In genomic region chr4:38011484-38012162, GRCh38 we compare ENCODE assay signal across 23 cellular contexts. TPM values are rescaled to one million over a fixed set of nuclear protein-coding genes. Genes with fewer than 3 reads are reported as not detected.
DNase-seq lines count a peak whose midpoint lies in the region; ATAC-seq, FAIRE-seq and TF ChIP-seq lines count a peak whose summit lies in the region.
"Had no signal": no experiment of that assay in that cellular context is flagged by ENCODE, and none has a peak within 500 bp of the region (broad histone marks: within the 10 kb centered on the region; RNA-seq: fewer than 3 reads in every experiment).

No MANE protein-coding gene starts in this region.

- peaks cover 5% of the 10 kb centered on the region for H3K9me1 ChIP-seq in keratinocyte (ENCODE audit: control insufficient read depth, extremely low read depth, insufficient read depth, low read length)

- H3K79me2 ChIP-seq in OCI-LY1 (ENCODE audit: insufficient read depth, low read length): peaks cover 72% of the 10 kb centered on the region
- H3K79me2 ChIP-seq in keratinocyte (ENCODE audit: control insufficient read depth, insufficient read depth, low read length): no peaks in the 10 kb centered on the region

- no peak for DNase-seq in activated T-cell treated with anti-CD3 and anti-CD28 coated beads, Interleukin-2, amount 50 U/mL, for 4 hours
- no peak for DNase-seq in activated T-cell treated with anti-CD3 and anti-CD28 coated beads for 4 hours
- no peak for DNase-seq in keratinocyte (ENCODE audit: low read depth, low spot score)
- no peak for DNase-seq in sigmoid colon
- DNase-seq in DMS79 (lab: John Stamatoyannopoulos, UW): no peak
- no peak for DNase-seq in HT-29 (ENCODE audit: low spot score)
- DNase-seq: CD4-positive, alpha-beta memory T cell; DMS153; KG1; MV-4-11; NCI-H1694 treated with DMSO at 0.1 percent for 48 hours; NCI-H2227 treated with DMSO at 0.1 percent for 48 hours; NCI-H510A treated with DMSO at 0.1 percent for 48 hours; NCI-H82; SHP77 had no signal

- dilution Hi-C loops in keratinocyte (cut with MboI; ENCODE audit: extremely low pct_ligation_motif_present, low sequenced_read_pairs): no loop called here

- TF ChIP-seq EP300 in sigmoid colon (IDR thresholded peaks at IDR 0.05): no peak

- H3K27me3 Mint-ChIP-seq in activated T-cell treated with anti-CD3 and anti-CD28 coated beads, Interleukin-2, amount 50 U/mL, for 4 hours (ENCODE audit: low read depth): no peaks in the 10 kb centered on the region
- H3K27me3 Mint-ChIP-seq: CD4-positive, alpha-beta memory T cell had no signal

- no peak overlapping the region for H2AFZ ChIP-seq in OCI-LY1 (ENCODE audit: low read length)
- H2AFZ ChIP-seq in keratinocyte (ENCODE audit: control insufficient read depth, low read length): no peak overlapping the region

- H3K4me3 ChIP-seq in OCI-LY1 (ENCODE audit: low read depth, low read length, poor library complexity, severe bottlenecking) (no peak overlapping the region), keratinocyte (ENCODE audit: control insufficient read depth in 2 of 3, extremely low read depth in 1 of 3, insufficient read depth in 2 of 3, low read depth in 1 of 3, low read length in 3 of 3) (no peak overlapping the region), sigmoid colon (no peak overlapping the region)
- H3K4me3 ChIP-seq: A549, BLaER1 had no signal

- peaks cover 21% of the 10 kb centered on the region for H3K4me1 Mint-ChIP-seq in activated T-cell treated with anti-CD3 and anti-CD28 coated beads, Interleukin-2, amount 50 U/mL, for 4 hours (ENCODE audit: low read depth)

- peak; percentile 49 for FAIRE-seq in keratinocyte (lab: Jason Lieb, UNC)
- FAIRE-seq: A549, GM12891, HepG2 had no signal

- peak; percentile 55 to 65 for ATAC-seq in activated T-cell treated with anti-CD3 and anti-CD28 coated beads, Interleukin-2, amount 50 U/mL, for 4 hours
- no peak for ATAC-seq in HG03442 (IDR thresholded peaks at IDR 0.05; ENCODE audit: unreplicated experiment)
- ATAC-seq: A549, HepG2 had no signal

- H3F3A ChIP-seq in OCI-LY1 (ENCODE audit: insufficient read depth, low read length): no peaks in the 10 kb centered on the region

- peaks cover 47% of the 10 kb centered on the region for H3K4me1 ChIP-seq in OCI-LY1 (ENCODE audit: insufficient read depth, low read length, severe bottlenecking)
- no peaks in the 10 kb centered on the region for H3K4me1 ChIP-seq in keratinocyte (ENCODE audit: control insufficient read depth, extremely low read depth, insufficient read depth, low read length)
- H3K4me1 ChIP-seq in sigmoid colon: peaks cover 0 to 94% (median 83%) of the 10 kb centered on the region in 4 donors
- H3K4me1 ChIP-seq: A549, BLaER1 had no signal

- H3K9ac ChIP-seq in OCI-LY1 (ENCODE audit: low read length) (no peak overlapping the region), keratinocyte (ENCODE audit: control insufficient read depth, extremely low read depth, insufficient read depth, low read length) (no peak overlapping the region)
- H3K9ac ChIP-seq: BLaER1 had no signal

- H3K9me3 Mint-ChIP-seq in activated T-cell treated with anti-CD3 and anti-CD28 coated beads, Interleukin-2, amount 50 U/mL, for 4 hours: no peaks in the 10 kb centered on the region
- H3K9me3 Mint-ChIP-seq: CD4-positive, alpha-beta memory T cell had no signal

- H3K4me2 ChIP-seq in OCI-LY1 (ENCODE audit: low read length): no peak overlapping the region
- H3K4me2 ChIP-seq in keratinocyte (ENCODE audit: control insufficient read depth, extremely low read depth, insufficient read depth, low read depth, low read length): no peak overlapping the region
- H3K4me2 ChIP-seq: A549, BLaER1 had no signal

- TF ChIP-seq CTCF in OCI-LY1 (IDR thresholded peaks at IDR 0.05; ENCODE audit: low read length): no peak
- TF ChIP-seq CTCF in keratinocyte (optimal IDR thresholded peaks at IDR 0.05 in 1 of 3, IDR thresholded peaks at IDR 0.05 in 1 of 3, conservative IDR thresholded peaks at IDR 0.05 in 1 of 3; ENCODE audit: extremely low read depth in 1 of 3, insufficient read depth in 2 of 3, low read length in 3 of 3): no peak
- TF ChIP-seq CTCF in sigmoid colon (IDR thresholded peaks at IDR 0.05): no peak

- peaks cover 32% of the 10 kb centered on the region for H3K36me3 ChIP-seq in OCI-LY1 (ENCODE audit: insufficient read depth, low read length)
- H3K36me3 ChIP-seq in keratinocyte (ENCODE audit: control insufficient read depth in 2 of 2, extremely low read depth in 1 of 2, insufficient read depth in 2 of 2, low read length in 2 of 2): peaks cover 0 to 4% of the 10 kb centered on the region in 2 experiments
- peaks cover 0 to 8% (median 0%) of the 10 kb centered on the region in 4 donors for H3K36me3 ChIP-seq in sigmoid colon

- WGBS in sigmoid colon, 2 donors: 47 to 74% methylated on average over 3 of the region's 3 CpGs

- TF ChIP-seq POLR2A in sigmoid colon (IDR thresholded peaks at IDR 0.05): no peak

- H3K27ac ChIP-seq in OCI-LY1 (ENCODE audit: low read depth, low read length, poor library complexity, severe bottlenecking): peak overlapping the region; percentile 9
- H3K27ac ChIP-seq in keratinocyte (ENCODE audit: control insufficient read depth, insufficient read depth, low read length): no peak overlapping the region
- peak overlapping the region in 3 of 4 donors; percentile 46 to 83 (median 76) for H3K27ac ChIP-seq in sigmoid colon
- H3K27ac ChIP-seq: A549, BLaER1 had no signal

- intact Hi-C loops in sigmoid colon (cut with DNase I): no loop called here

- no peaks in the 10 kb centered on the region for H3K9me3 ChIP-seq in OCI-LY1 (ENCODE audit: low read length)
- no peaks in the 10 kb centered on the region for H3K9me3 ChIP-seq in keratinocyte (ENCODE audit: control insufficient read depth, low read depth, low read length)
- H3K9me3 ChIP-seq in sigmoid colon: no peaks in the 10 kb centered on the region
- H3K9me3 ChIP-seq: A549, BLaER1 had no signal

- H3K36me3 Mint-ChIP-seq in activated T-cell treated with anti-CD3 and anti-CD28 coated beads, Interleukin-2, amount 50 U/mL, for 4 hours (ENCODE audit: insufficient read depth): peaks cover 7% of the 10 kb centered on the region

- H3K9me2 ChIP-seq in OCI-LY1 (ENCODE audit: low read depth, low read length): no peaks in the 10 kb centered on the region

- H4K20me1 ChIP-seq in OCI-LY1 (ENCODE audit: insufficient read depth, low read length) (no peaks in the 10 kb centered on the region), keratinocyte (ENCODE audit: control insufficient read depth, extremely low read depth, insufficient read depth, low read length) (no peaks in the 10 kb centered on the region)

- H3K4me3 Mint-ChIP-seq in activated T-cell treated with anti-CD3 and anti-CD28 coated beads, Interleukin-2, amount 50 U/mL, for 4 hours: no peak overlapping the region
- H3K4me3 Mint-ChIP-seq: CD4-positive, alpha-beta memory T cell had no signal

- H3K27me3 ChIP-seq in OCI-LY1 (ENCODE audit: insufficient read depth, low read length) (no peaks in the 10 kb centered on the region), keratinocyte (ENCODE audit: control insufficient read depth, extremely low read depth, insufficient read depth, low read length) (no peaks in the 10 kb centered on the region), sigmoid colon (no peaks in the 10 kb centered on the region)
- H3K27me3 ChIP-seq: BLaER1 had no signal

RNA-seq across cellular contexts. Expression of gene PTTG2, which starts 51.4 kb away (rescaled TPM):
- not detected for total RNA-seq in activated T-cell treated with anti-CD3 and anti-CD28 coated beads, Interleukin-2, amount 50 U/mL, for 4 hours
- polyA plus RNA-seq in keratinocyte: not detected in 3 replicates
- not detected for polyA plus RNA-seq in keratinocyte (2011; ENCODE audit: low read depth)
- not detected in 2 replicates for polyA plus RNA-seq in keratinocyte (2011; cell fraction: cytosol; rRNA removed)
- polyA plus RNA-seq in keratinocyte (2011; cell fraction: nucleus; rRNA removed): not detected in 2 replicates
- not detected in 2 replicates for polyA plus RNA-seq in keratinocyte (2012; ENCODE audit: low replicate concordance)
- polyA minus RNA-seq in keratinocyte: not detected in 3 replicates
- polyA minus RNA-seq in keratinocyte (2011; cell fraction: cytosol; rRNA and poly(A)+ RNA removed): not detected
- not detected in 2 replicates for polyA minus RNA-seq in keratinocyte (2011; cell fraction: nucleus; rRNA and poly(A)+ RNA removed)
- total RNA-seq in sigmoid colon: 1 to 10 TPM; 2.4 to 7.7 (median 6.3) TPM
- polyA plus RNA-seq in sigmoid colon: under 1 TPM in 1 of 3 donors, not detected in 2; 0.28 TPM
- total RNA-seq in HT-29 (2014; rRNA removed; shearing (Covaris generic)): not detected in 2 replicates
- total RNA-seq: H4, HepG2, RPMI7951 had no signal
- polyA plus RNA-seq: A549; CD4-positive, alpha-beta memory T cell; HepG2 had no signal
